Comparison of ENCODE assay signal across 1 cellular context in genomic region chr15:84747423-84748273, GRCh38.
TF ChIP-seq lines count a peak whose summit lies in the region.

No MANE protein-coding gene starts in this region.

TF ChIP-seq in HepG2, 621 proteins besides CTCF, POLR2A, EP300 and RAD21 (continued from another document and continues in another):
- TF ChIP-seq ZBTB43 (CRISPR knock-in tag; conservative IDR thresholded peaks at IDR 0.05), result no peak
- no peak for TF ChIP-seq ZBTB49 (CRISPR knock-in tag; IDR thresholded peaks at IDR 0.05; ENCODE audit: borderline replicate concordance)
- TF ChIP-seq CSRNP1 (CRISPR knock-in tag; IDR thresholded peaks at IDR 0.05), result peak; percentile 86; the same call in 1 of the 2 replicates
- no peak for TF ChIP-seq ZFP37 (CRISPR knock-in tag; IDR thresholded peaks at IDR 0.05; ENCODE audit: borderline replicate concordance)
- no peak; the same call in 1 of the 2 replicates for TF ChIP-seq ZNF343 (CRISPR knock-in tag; IDR thresholded peaks at IDR 0.05)
- peak; percentile 76; the same call in 1 of the 2 replicates for TF ChIP-seq ZNF33B (CRISPR knock-in tag; IDR thresholded peaks at IDR 0.05)
- no peak for TF ChIP-seq BCLAF1 (IDR thresholded peaks at IDR 0.05)
- no peak for TF ChIP-seq MEIS2 (CRISPR knock-in tag; IDR thresholded peaks at IDR 0.05)
- TF ChIP-seq ZNF691 (CRISPR knock-in tag; IDR thresholded peaks at IDR 0.05; ENCODE audit: borderline replicate concordance, low read depth), result no peak
- TF ChIP-seq JUND (CRISPR knock-in tag; IDR thresholded peaks at IDR 0.05), result no peak
- TF ChIP-seq ZNF720 (CRISPR knock-in tag; IDR thresholded peaks at IDR 0.05), result no peak
- TF ChIP-seq SAFB2 (CRISPR knock-in tag; IDR thresholded peaks at IDR 0.05; ENCODE audit: borderline replicate concordance, low read depth), result no peak; the same call in 1 of the 2 replicates
- TF ChIP-seq RFX1 (IDR thresholded peaks at IDR 0.05), result no peak
- TF ChIP-seq DNMT1 (CRISPR knock-in tag; IDR thresholded peaks at IDR 0.05), result 0 out of 2 replicates have a peak, but pooled peaks have one; percentile 72
- no peak; the same call in 1 of the 2 replicates for TF ChIP-seq THRA (CRISPR knock-in tag; IDR thresholded peaks at IDR 0.05; ENCODE audit: borderline replicate concordance)
- no peak for TF ChIP-seq TIGD3 (CRISPR knock-in tag; IDR thresholded peaks at IDR 0.05; ENCODE audit: borderline replicate concordance)
- no peak for TF ChIP-seq CREBL2 (CRISPR knock-in tag; IDR thresholded peaks at IDR 0.05; ENCODE audit: borderline replicate concordance)
- no peak for TF ChIP-seq CENPX (CRISPR knock-in tag; IDR thresholded peaks at IDR 0.05)
- TF ChIP-seq YEATS4 (CRISPR knock-in tag; IDR thresholded peaks at IDR 0.05; ENCODE audit: borderline replicate concordance), result peak; percentile 85
- no peak for TF ChIP-seq FOSL2 (CRISPR knock-in tag; IDR thresholded peaks at IDR 0.05)
- TF ChIP-seq FOXA1 (IDR thresholded peaks at IDR 0.05), result no peak
- no peak for TF ChIP-seq FOXA1 (CRISPR knock-in tag; IDR thresholded peaks at IDR 0.05)
- TF ChIP-seq JDP2 (CRISPR knock-in tag; IDR thresholded peaks at IDR 0.05; ENCODE audit: borderline replicate concordance), result no peak
- TF ChIP-seq HMG20B (CRISPR knock-in tag; conservative IDR thresholded peaks at IDR 0.05), result no peak
- TF ChIP-seq ZNF235 (CRISPR knock-in tag; IDR thresholded peaks at IDR 0.05; ENCODE audit: borderline replicate concordance), result no peak
- TF ChIP-seq ZNF672 (CRISPR knock-in tag; IDR thresholded peaks at IDR 0.05), result no peak
- no peak for TF ChIP-seq ATF1 (CRISPR knock-in tag; IDR thresholded peaks at IDR 0.05)
- no peak for TF ChIP-seq ATAD3A (CRISPR knock-in tag; IDR thresholded peaks at IDR 0.05)
- TF ChIP-seq MYNN (CRISPR knock-in tag; IDR thresholded peaks at IDR 0.05; ENCODE audit: low read depth), result no peak
- TF ChIP-seq NR3C1 (CRISPR knock-in tag; IDR thresholded peaks at IDR 0.05), result no peak
- TF ChIP-seq MXD1 (CRISPR knock-in tag; IDR thresholded peaks at IDR 0.05), result peak; percentile 53; the same call in 1 of the 2 replicates
- TF ChIP-seq ZNF850 (CRISPR knock-in tag; conservative IDR thresholded peaks at IDR 0.05), result no peak
- no peak for TF ChIP-seq ZNF512 (CRISPR knock-in tag; IDR thresholded peaks at IDR 0.05)
- peak; percentile 69 for TF ChIP-seq ZMYM3 (CRISPR knock-in tag; IDR thresholded peaks at IDR 0.05)
- peak; percentile 36; the same call in 1 of the 2 replicates for TF ChIP-seq ZNF891 (CRISPR knock-in tag; IDR thresholded peaks at IDR 0.05)
- TF ChIP-seq ZNF138 (CRISPR knock-in tag; IDR thresholded peaks at IDR 0.05; ENCODE audit: low read depth), result 0 out of 2 replicates have a peak, but pooled peaks have one; percentile 68
- TF ChIP-seq HNRNPUL1 (IDR thresholded peaks at IDR 0.05; ENCODE audit: low read depth, low read length), result no peak
- TF ChIP-seq GABPB1 (CRISPR knock-in tag; IDR thresholded peaks at IDR 0.05), result peak; percentile 71; the same call in 1 of the 2 replicates
- no peak for TF ChIP-seq ZNF431 (CRISPR knock-in tag; IDR thresholded peaks at IDR 0.05; ENCODE audit: borderline replicate concordance, low read depth)
- no peak for TF ChIP-seq AKNA (CRISPR knock-in tag; IDR thresholded peaks at IDR 0.05; ENCODE audit: borderline replicate concordance)
- no peak for TF ChIP-seq IKZF1 (IDR thresholded peaks at IDR 0.05)
- no peak for TF ChIP-seq CC2D1A (CRISPR knock-in tag; IDR thresholded peaks at IDR 0.05)
- no peak for TF ChIP-seq PCBP2 (optimal IDR thresholded peaks at IDR 0.05; ENCODE audit: low read depth, low read length, poor library complexity, severe bottlenecking)
- no peak for TF ChIP-seq TSC22D2 (CRISPR knock-in tag; IDR thresholded peaks at IDR 0.05; ENCODE audit: borderline replicate concordance)
- TF ChIP-seq ARID2 (CRISPR knock-in tag; IDR thresholded peaks at IDR 0.05; ENCODE audit: borderline replicate concordance), result peak; percentile 78; the same call in 1 of the 2 replicates
- no peak for TF ChIP-seq HOXA7 (CRISPR knock-in tag; IDR thresholded peaks at IDR 0.05)
- no peak for TF ChIP-seq ZNF354B (CRISPR knock-in tag; IDR thresholded peaks at IDR 0.05)
- TF ChIP-seq ZSCAN30 (CRISPR knock-in tag; IDR thresholded peaks at IDR 0.05), result no peak
